9 cellular contexts compared by ENCODE assay signal in the genomic region with DNA sequence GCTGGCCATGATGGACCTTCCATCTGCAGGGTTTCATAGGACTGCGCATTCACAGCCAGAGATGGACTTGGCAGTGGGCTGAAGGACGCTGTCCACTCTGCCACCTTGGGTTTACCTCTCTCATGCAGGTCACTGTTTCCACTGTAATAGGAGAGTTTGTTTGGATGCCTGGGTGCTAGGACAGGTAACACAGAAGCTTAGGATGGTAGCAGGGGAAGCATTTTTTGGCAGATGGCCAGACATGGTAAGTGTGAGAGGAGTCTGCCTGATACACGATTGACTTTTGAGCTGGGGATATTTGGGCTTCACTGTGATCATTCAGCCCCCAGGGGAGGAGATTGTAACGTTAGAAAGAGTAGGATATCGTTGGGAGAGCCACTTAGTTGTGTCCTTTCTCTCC. TPM values are rescaled to one million over a fixed set of nuclear protein-coding genes. Genes with fewer than 3 reads are reported as not detected.
A peak's percentile ranks its signal among the peaks of the same experiment; 100 is the strongest.
DNase-seq lines count a peak whose midpoint lies in the region; ATAC-seq and TF ChIP-seq lines count a peak whose summit lies in the region.
"Had no signal": no experiment of that assay in that cellular context is flagged by ENCODE, and none has a peak within 500 bp of the region (broad histone marks: within the 10 kb centered on the region; RNA-seq: fewer than 3 reads in every experiment).

No MANE protein-coding gene starts in this region.

- POLR2A ChIA-PET in T-cell (lab: Charles Lee): interaction anchor here in 1 of 2 donors (0.6 to 0.9 kb wide), 2 partner anchors 57 to 59 kb away, joined by 4 to 5 read pairs; no protein-coding TSS in a partner anchor

- no peaks in the 10 kb centered on the region for H3K79me2 ChIP-seq in hepatocyte

- no peaks in the 10 kb centered on the region for H3K27me3 Mint-ChIP-seq in activated naive CD4-positive, alpha-beta T cell treated with anti-CD3 and anti-CD28 coated beads for 36 hours (ENCODE audit: low read depth)
- H3K27me3 Mint-ChIP-seq in T-cell: no peaks in the 10 kb centered on the region
- H3K27me3 Mint-ChIP-seq in type B pancreatic cell: no peaks in the 10 kb centered on the region

- no peaks in the 10 kb centered on the region for H3K9me3 ChIP-seq in hepatocyte (ENCODE audit: low read depth)

- H3K27me3 ChIP-seq in hepatocyte: no peaks in the 10 kb centered on the region

- peak; percentile 35 for DNase-seq in activated naive CD4-positive, alpha-beta T cell treated with anti-CD3 and anti-CD28 coated beads for 36 hours
- DNase-seq in activated naive CD4-positive, alpha-beta T cell treated with anti-CD3 and anti-CD28 coated beads, Interleukin-2, amount 50 U/mL, for 16 hours: no peak
- DNase-seq in T-cell: peak in 6 of 34 experiments; percentile 12 to 32 (median 20)
- DNase-seq in hepatocyte (ENCODE audit: low spot score): no peak
- no peak for DNase-seq in type B pancreatic cell (ENCODE audit: extremely low spot score, unreplicated experiment)
- no peak for DNase-seq in hippocampal formation (lab: John Stamatoyannopoulos, UW)
- no peak for DNase-seq in activated CD4-positive, CD25-positive, alpha-beta regulatory T cell (lab: John Stamatoyannopoulos, UW)
- no peak for DNase-seq in NCI-H1694 treated with DMSO at 0.1 percent for 48 hours (lab: John Stamatoyannopoulos, UW)

- CTCF ChIA-PET in activated naive CD4-positive, alpha-beta T cell treated with anti-CD3 and anti-CD28 coated beads for 36 hours (lab: Charles Lee): interaction anchor here (1.0 to 1.3 kb wide), 2 partner anchors 10 to 474 kb away, joined by 3 to 4 read pairs; a partner anchor contains a TSS
- CTCF ChIA-PET in T-cell (lab: Charles Lee): interaction anchor here (0.6 to 1.5 kb wide), 5 partner anchors 10 to 256 kb away, joined by 3 to 5 read pairs (median 4); no protein-coding TSS in a partner anchor

- H3K27ac ChIP-seq in hepatocyte: peak overlapping the region; percentile 22

- H3K36me3 Mint-ChIP-seq in activated naive CD4-positive, alpha-beta T cell treated with anti-CD3 and anti-CD28 coated beads for 36 hours (ENCODE audit: low read depth): no peaks in the 10 kb centered on the region
- H3K36me3 Mint-ChIP-seq in T-cell (no peaks in the 10 kb centered on the region), type B pancreatic cell (peaks cover 10% of the 10 kb centered on the region)

- intact Hi-C loops in activated naive CD4-positive, alpha-beta T cell treated with anti-CD3 and anti-CD28 coated beads for 36 hours (cut with micrococcal nuclease): loop anchor here (1.0 to 5.0 kb wide), 7 partner anchors 53 to 1285 kb away; a partner anchor contains a TSS

- no peaks in the 10 kb centered on the region for H3K9me3 Mint-ChIP-seq in activated naive CD4-positive, alpha-beta T cell treated with anti-CD3 and anti-CD28 coated beads for 36 hours
- H3K9me3 Mint-ChIP-seq in T-cell (no peaks in the 10 kb centered on the region), type B pancreatic cell (no peaks in the 10 kb centered on the region)
- H3K9me3 Mint-ChIP-seq: WTC11 had no signal

- peak overlapping the region; percentile 74 for H3K4me3 Mint-ChIP-seq in activated naive CD4-positive, alpha-beta T cell treated with anti-CD3 and anti-CD28 coated beads for 36 hours
- H3K4me3 Mint-ChIP-seq in T-cell (peak overlapping the region; percentile 55 to 77 (median 67)), type B pancreatic cell (no peak overlapping the region)
- H3K4me3 Mint-ChIP-seq: WTC11 had no signal

- H3K4me2 ChIP-seq in hepatocyte: peak overlapping the region; percentile 66

- H3K27ac Mint-ChIP-seq in activated naive CD4-positive, alpha-beta T cell treated with anti-CD3 and anti-CD28 coated beads for 36 hours: peak overlapping the region; percentile 93
- H3K27ac Mint-ChIP-seq in T-cell (peak overlapping the region; percentile 86 to 88), type B pancreatic cell (peak overlapping the region; percentile 4)

- H3K9me2 ChIP-seq in hepatocyte (replicated peaks; ENCODE audit: insufficient read depth): no peaks in the 10 kb centered on the region

- ATAC-seq in T-cell (replicated peaks in 1 of 4): peak in 3 of 4 experiments; percentile 37 to 55 (median 48)
- ATAC-seq: WTC11 had no signal

- no peak overlapping the region for H3K4me3 ChIP-seq in hepatocyte

- no peaks in the 10 kb centered on the region for H3K36me3 ChIP-seq in hepatocyte (replicated peaks; ENCODE audit: insufficient read depth, low read depth)

- no peak overlapping the region for H2AFZ ChIP-seq in hepatocyte

- TF ChIP-seq CTCF in hepatocyte (IDR thresholded peaks at IDR 0.05; ENCODE audit: poor library complexity) (no peak), type B pancreatic cell (conservative IDR thresholded peaks at IDR 0.05) (no peak)

- no peaks in the 10 kb centered on the region for H3K4me1 ChIP-seq in hepatocyte (ENCODE audit: insufficient read depth)

- H4K20me1 ChIP-seq in hepatocyte (ENCODE audit: insufficient read depth, poor library complexity, severe bottlenecking): no peaks in the 10 kb centered on the region

- peaks cover 51% of the 10 kb centered on the region for H3K4me1 Mint-ChIP-seq in activated naive CD4-positive, alpha-beta T cell treated with anti-CD3 and anti-CD28 coated beads for 36 hours (ENCODE audit: low read depth)
- peaks cover 46 to 55% (median 53%) of the 10 kb centered on the region in 3 donors for H3K4me1 Mint-ChIP-seq in T-cell
- H3K4me1 Mint-ChIP-seq in type B pancreatic cell (ENCODE audit: unreplicated experiment): peaks cover 22% of the 10 kb centered on the region
- H3K4me1 Mint-ChIP-seq: WTC11 had no signal

- WGBS in hepatocyte (ENCODE audit: low lambda C conversion rate, missing lambda C conversion rate): 71% methylated on average over 5 of the region's 5 CpGs

RNA-seq across cellular contexts. Expression of a gene that starts 11.8 kb away (rescaled TPM):
- total RNA-seq in activated naive CD4-positive, alpha-beta T cell treated with anti-CD3 and anti-CD28 coated beads for 36 hours: under 1 TPM; 0.64 to 0.69 TPM
- total RNA-seq in T-cell: 1 to 10 TPM; 1.9 to 5.6 (median 4.0) TPM
- total RNA-seq in hepatocyte: 12.9 and 14.2 TPM in 2 replicates
- 12.7 and 14.3 TPM in 2 replicates for polyA plus RNA-seq in hepatocyte
- 10.5 and 22.6 TPM in 2 replicates for total RNA-seq in type B pancreatic cell (ENCODE audit: low replicate concordance)

RNA-seq across cellular contexts. Expression of a gene that starts 57.9 kb away (rescaled TPM):
- 10 to 100 TPM; 24.8 to 26.5 TPM for total RNA-seq in activated naive CD4-positive, alpha-beta T cell treated with anti-CD3 and anti-CD28 coated beads for 36 hours
- total RNA-seq in T-cell: 10 to 100 TPM; 39.7 to 85.9 (median 65.0) TPM
- total RNA-seq in hepatocyte: 20.7 and 22.9 TPM in 2 replicates
- 19.2 and 26.4 TPM in 2 replicates for polyA plus RNA-seq in hepatocyte
- 21.0 and 29.7 TPM in 2 replicates for total RNA-seq in type B pancreatic cell (ENCODE audit: low replicate concordance)

Comparison
In these comparisons a context has a peak if more than half of its experiments do, and no peak if none do; other contexts are left out.
1. H3K27ac Mint-ChIP-seq: peak in every context shown above with its lines; median percentile 93 in activated naive CD4-positive, alpha-beta T cell treated with anti-CD3 and anti-CD28 coated beads for 36 hours; 87 in T-cell; 4 in type B pancreatic cell.